ENCODE assay signal across 9 cellular contexts in genomic region chr10:80509403-80510161, GRCh38. TPM values are rescaled to one million over a fixed set of nuclear protein-coding genes. Genes with fewer than 3 reads are reported as not detected.
DNase-seq lines count a peak whose midpoint lies in the region; ATAC-seq and TF ChIP-seq lines count a peak whose summit lies in the region.
"Had no signal": no experiment of that assay in that cellular context is flagged by ENCODE, and none has a peak within 500 bp of the region (broad histone marks: within the 10 kb centered on the region; RNA-seq: fewer than 3 reads in every experiment).

No MANE protein-coding gene starts in this region.

- TF ChIP-seq CTCF in osteoblast (IDR thresholded peaks at IDR 0.05; ENCODE audit: extremely low read depth, low read depth, low read length) (no peak), OCI-LY7 (conservative IDR thresholded peaks at IDR 0.05; ENCODE audit: low read length) (no peak)

- H3K27me3 ChIP-seq in osteoblast (ENCODE audit: insufficient read depth, low read length): no peaks in the 10 kb centered on the region
- H3K27me3 ChIP-seq: cardiac muscle cell had no signal

- H3K27ac ChIP-seq in osteoblast (ENCODE audit: low read depth, low read length) (peak overlapping the region; percentile 19), OCI-LY7 (ENCODE audit: low read depth, low read length, poor library complexity, severe bottlenecking) (no peak overlapping the region)
- H3K27ac ChIP-seq: cardiac muscle cell had no signal

- ATAC-seq in GM21447 (IDR thresholded peaks at IDR 0.05; ENCODE audit: unreplicated experiment): no peak

- POLR2A ChIA-PET in activated CD4-positive, alpha-beta memory T cell treated with anti-CD3 and anti-CD28 coated beads for 36 hours (lab: Charles Lee): interaction anchor here (1.1 kb wide), 1 partner anchor 54 kb away, joined by 4 read pairs; no protein-coding TSS in a partner anchor
- POLR2A ChIA-PET in OCI-LY7 (lab: Charles Lee): interaction anchor here (0.6 kb wide), 3 partner anchors 9 to 79 kb away, joined by 3 to 4 read pairs (median 3); no protein-coding TSS in a partner anchor

- CTCF ChIA-PET in activated CD4-positive, alpha-beta memory T cell treated with anti-CD3 and anti-CD28 coated beads for 36 hours (lab: Charles Lee): interaction anchor here (0.5 to 21.6 kb wide), 3 partner anchors 21 to 91 kb away, joined by 3 to 1168 read pairs (median 3); partner anchors contain the start of gene TSPAN14
- CTCF ChIA-PET in OCI-LY7 (lab: Charles Lee; ENCODE audit: unreplicated experiment): no interaction called here

- H3K4me3 ChIP-seq in osteoblast (ENCODE audit: insufficient read depth, low read length) (no peak overlapping the region), OCI-LY7 (ENCODE audit: low read depth, low read length, poor library complexity, severe bottlenecking) (no peak overlapping the region)
- H3K4me3 ChIP-seq: cardiac muscle cell had no signal

- DNase-seq in EL: peak; percentile 98
- DNase-seq in activated CD4-positive, alpha-beta memory T cell treated with anti-CD3 and anti-CD28 coated beads for 36 hours: no peak
- peak; percentile 56 for DNase-seq in fibroblast of the conjunctiva (ENCODE audit: low read depth)
- DNase-seq in osteoblast (ENCODE audit: insufficient read length, low spot score, missing footprints): peak; percentile 91
- no peak for DNase-seq in activated CD4-positive, alpha-beta T cell treated with anti-CD3 and anti-CD28 coated beads for 4 hours
- no peak for DNase-seq in OCI-LY7 (ENCODE audit: low spot score)
- no peak for DNase-seq in DMS79 (lab: John Stamatoyannopoulos, UW)

- BruUV-seq in OCI-LY7 (replicated peaks; lab: Mats Ljungman, UMichigan): no TSS peak

- H3K4me1 Mint-ChIP-seq in activated CD4-positive, alpha-beta memory T cell treated with anti-CD3 and anti-CD28 coated beads for 36 hours (ENCODE audit: low read depth): peaks cover 32% of the 10 kb centered on the region

- H3K27me3 Mint-ChIP-seq in activated CD4-positive, alpha-beta memory T cell treated with anti-CD3 and anti-CD28 coated beads for 36 hours: no peaks in the 10 kb centered on the region

- intact Hi-C loops in activated CD4-positive, alpha-beta memory T cell treated with anti-CD3 and anti-CD28 coated beads for 36 hours (cut with micrococcal nuclease): no loop called here
- intact Hi-C loops in OCI-LY7 (cut with micrococcal nuclease; ENCODE audit: unreplicated experiment): no loop called here

- H2AFZ ChIP-seq in osteoblast (ENCODE audit: low read length) (no peak overlapping the region), OCI-LY7 (ENCODE audit: low read length) (no peak overlapping the region)

- H3K79me2 ChIP-seq in osteoblast (ENCODE audit: insufficient read depth, low read length) (peaks cover 1% of the 10 kb centered on the region), OCI-LY7 (ENCODE audit: insufficient read depth, low read depth, low read length) (no peaks in the 10 kb centered on the region)

- H3K9me3 ChIP-seq in osteoblast (ENCODE audit: low read depth, low read length) (no peaks in the 10 kb centered on the region), OCI-LY7 (ENCODE audit: low read length) (no peaks in the 10 kb centered on the region)

- H3K4me1 ChIP-seq in osteoblast (ENCODE audit: insufficient read depth, low read length) (peaks cover 27% of the 10 kb centered on the region), OCI-LY7 (ENCODE audit: insufficient read depth, low read length, poor library complexity, severe bottlenecking) (no peaks in the 10 kb centered on the region)

- H4K20me1 ChIP-seq in osteoblast (ENCODE audit: insufficient read depth, low read length): peaks cover 4% of the 10 kb centered on the region
- no peaks in the 10 kb centered on the region for H4K20me1 ChIP-seq in OCI-LY7 (ENCODE audit: insufficient read depth, low read length)

- no peaks in the 10 kb centered on the region for H3K9me2 ChIP-seq in OCI-LY7 (ENCODE audit: insufficient read depth, low read length)

- H3K4me2 ChIP-seq in osteoblast (ENCODE audit: insufficient read depth, low read length) (peak overlapping the region; percentile 7), OCI-LY7 (ENCODE audit: low read length) (no peak overlapping the region)

- no peaks in the 10 kb centered on the region for H3K9me3 Mint-ChIP-seq in activated CD4-positive, alpha-beta memory T cell treated with anti-CD3 and anti-CD28 coated beads for 36 hours

- H3K36me3 ChIP-seq in osteoblast (ENCODE audit: insufficient read depth, low read length) (peaks cover 6% of the 10 kb centered on the region), OCI-LY7 (ENCODE audit: insufficient read depth, low read length) (peaks cover 81% of the 10 kb centered on the region)

- H3K4me3 Mint-ChIP-seq in activated CD4-positive, alpha-beta memory T cell treated with anti-CD3 and anti-CD28 coated beads for 36 hours: no peak overlapping the region

- H3K27ac Mint-ChIP-seq in activated CD4-positive, alpha-beta memory T cell treated with anti-CD3 and anti-CD28 coated beads for 36 hours: peak overlapping the region; percentile 65

- H3K36me3 Mint-ChIP-seq in activated CD4-positive, alpha-beta memory T cell treated with anti-CD3 and anti-CD28 coated beads for 36 hours: peaks cover 50% of the 10 kb centered on the region

RNA-seq across cellular contexts. Expression of gene SH2D4B, which starts 28.1 kb away (rescaled TPM):
- under 1 TPM in 1 of 2 experiments, not detected in 1; 0.12 TPM for total RNA-seq in activated CD4-positive, alpha-beta memory T cell treated with anti-CD3 and anti-CD28 coated beads for 36 hours
- total RNA-seq in osteoblast (under 0.01 TPM in 1 of 2 replicates, not detected in the other), OCI-LY7 (2022) (not detected in 2 replicates)
- total RNA-seq in OCI-LY7 (2014; rRNA removed; shearing (Covaris generic)): 0.03 TPM in 1 of 2 replicates, not detected in the other
- total RNA-seq: cardiac muscle cell had no signal

RNA-seq across cellular contexts. Expression of gene TSPAN14, which starts 55.5 kb away (rescaled TPM):
- 10 to 100 TPM; 48.9 to 51.8 TPM for total RNA-seq in activated CD4-positive, alpha-beta memory T cell treated with anti-CD3 and anti-CD28 coated beads for 36 hours
- total RNA-seq in osteoblast (19.2 and 23.9 TPM in 2 replicates), OCI-LY7 (2022) (33.4 and 33.6 TPM in 2 replicates)
- 15.5 and 17.0 TPM in 2 replicates for total RNA-seq in OCI-LY7 (2014; rRNA removed; shearing (Covaris generic))

Comparison
In these comparisons a context has a peak if more than half of its experiments do, and no peak if none do; other contexts are left out.
1. DNase-seq: peak in EL (single experiment), fibroblast of the conjunctiva (single experiment) and osteoblast (single experiment); none in activated CD4-positive, alpha-beta memory T cell treated with anti-CD3 and anti-CD28 coated beads for 36 hours (single experiment), activated CD4-positive, alpha-beta T cell treated with anti-CD3 and anti-CD28 coated beads for 4 hours (0 of 2), OCI-LY7 (single experiment) and DMS79 (single experiment).